In the genomic region with DNA sequence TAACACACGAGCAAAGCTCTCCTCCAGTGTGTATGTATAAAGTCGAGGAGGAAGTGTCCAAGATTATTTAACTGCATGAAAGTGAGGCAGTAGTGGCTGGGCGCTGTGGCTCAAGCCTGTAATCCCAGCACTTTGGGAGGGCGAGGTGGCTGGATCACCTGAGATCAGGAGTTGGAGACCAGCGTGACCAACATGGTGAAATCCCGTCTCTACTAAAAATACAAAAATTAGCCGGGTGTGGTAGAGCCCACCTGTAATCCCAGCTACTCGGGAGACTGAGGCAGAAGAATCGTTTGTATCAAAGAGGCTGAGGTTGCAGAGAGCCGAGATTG, we compare ENCODE assay signal across 13 cellular contexts. TPM values are rescaled to one million over a fixed set of nuclear protein-coding genes. Genes with fewer than 3 reads are reported as not detected.
DNase-seq lines count a peak whose midpoint lies in the region; ATAC-seq and TF ChIP-seq lines count a peak whose summit lies in the region.
"Had no signal": no experiment of that assay in that cellular context is flagged by ENCODE, and none has a peak within 500 bp of the region (broad histone marks: within the 10 kb centered on the region; RNA-seq: fewer than 3 reads in every experiment).

No MANE protein-coding gene starts in this region.

- H3K9ac ChIP-seq in OCI-LY3 (ENCODE audit: low read length): no peak overlapping the region

- no peak for ATAC-seq in activated CD4-positive, alpha-beta T cell treated with anti-CD3 and anti-CD28 coated beads for 36 hours
- ATAC-seq in GM18861 (IDR thresholded peaks at IDR 0.05; ENCODE audit: unreplicated experiment) (no peak), HG03469 (IDR thresholded peaks at IDR 0.05; ENCODE audit: unreplicated experiment) (no peak)

- intact Hi-C loops in activated CD4-positive, alpha-beta T cell treated with anti-CD3 and anti-CD28 coated beads for 36 hours (cut with DNase I, micrococcal nuclease): loop anchor here (1.0 kb wide), 9 partner anchors 51 to 344 kb away; partner anchors contain the start of genes ZNF439 (in 1 of the 2) and ZNF491 (in 1 of the 2)

- H3K4me2 ChIP-seq in OCI-LY3 (ENCODE audit: low read length): peak overlapping the region; percentile 93; the same call in 1 of the 2 replicates

- CTCF ChIA-PET in activated CD4-positive, alpha-beta T cell treated with anti-CD3 and anti-CD28 coated beads for 36 hours (lab: Charles Lee): interaction anchor here (0.6 to 3.1 kb wide), 14 partner anchors 34 to 260 kb away, joined by 3 to 50 read pairs (median 6); partner anchors contain the start of genes ZNF433 and ZNF700

- no peak for DNase-seq in activated CD4-positive, alpha-beta T cell treated with anti-CD3 and anti-CD28 coated beads for 36 hours
- no peak for DNase-seq in activated CD4-positive, alpha-beta T cell treated with anti-CD3 and anti-CD28 coated beads, Interleukin-2, amount 50 U/mL, for 1 hour
- DNase-seq in nephron progenitor cell (no peak), osteocyte (ENCODE audit: extremely low spot score, unreplicated experiment) (no peak)
- DNase-seq: cortex of kidney had no signal

- peaks cover 13% of the 10 kb centered on the region for H3K9me3 Mint-ChIP-seq in activated CD4-positive, alpha-beta T cell treated with anti-CD3 and anti-CD28 coated beads for 36 hours (ENCODE audit: low read depth)
- H3K9me3 Mint-ChIP-seq in brain: peaks cover 24 to 36% (median 25%) of the 10 kb centered on the region in 5 experiments
- H3K9me3 Mint-ChIP-seq in nephron progenitor cell: peaks cover 87% of the 10 kb centered on the region
- peaks cover 21% of the 10 kb centered on the region for H3K9me3 Mint-ChIP-seq in osteocyte (ENCODE audit: unreplicated experiment)

- H3K4me1 Mint-ChIP-seq in activated CD4-positive, alpha-beta T cell treated with anti-CD3 and anti-CD28 coated beads for 36 hours: peaks cover 32% of the 10 kb centered on the region
- H3K4me1 Mint-ChIP-seq in brain (peaks cover 42% of the 10 kb centered on the region), nephron progenitor cell (peaks cover 28% of the 10 kb centered on the region), osteocyte (ENCODE audit: unreplicated experiment) (peaks cover 26% of the 10 kb centered on the region)

- no peak overlapping the region for H3K27ac Mint-ChIP-seq in activated CD4-positive, alpha-beta T cell treated with anti-CD3 and anti-CD28 coated beads for 36 hours
- H3K27ac Mint-ChIP-seq in brain (peak overlapping the region; percentile 88 to 98 (median 96)), nephron progenitor cell (no peak overlapping the region), osteocyte (ENCODE audit: unreplicated experiment) (no peak overlapping the region)
- H3K27ac Mint-ChIP-seq: activated naive CD4-positive, alpha-beta T cell treated with anti-CD3 and anti-CD28 coated beads, Interleukin-2, amount 50 U/mL, for 72 hours had no signal

- H3K27me3 ChIP-seq in OCI-LY3 (ENCODE audit: low read depth, low read length): no peaks in the 10 kb centered on the region
- H3K27me3 ChIP-seq: foreskin keratinocyte, spleen had no signal

- H3K79me2 ChIP-seq in OCI-LY3 (ENCODE audit: low read length): no peaks in the 10 kb centered on the region; the same call in 1 of the 2 replicates

- H3K4me3 ChIP-seq in OCI-LY3 (ENCODE audit: low read length): no peak overlapping the region
- H3K4me3 ChIP-seq: A549 had no signal

- H3K36me3 Mint-ChIP-seq in activated CD4-positive, alpha-beta T cell treated with anti-CD3 and anti-CD28 coated beads for 36 hours (ENCODE audit: low read depth): peaks cover 32% of the 10 kb centered on the region
- peaks cover 77% of the 10 kb centered on the region for H3K36me3 Mint-ChIP-seq in brain
- H3K36me3 Mint-ChIP-seq in nephron progenitor cell (ENCODE audit: low read depth): peaks cover 93% of the 10 kb centered on the region
- H3K36me3 Mint-ChIP-seq in osteocyte (ENCODE audit: unreplicated experiment): peaks cover 42% of the 10 kb centered on the region

- no peak for TF ChIP-seq CTCF in OCI-LY3 (IDR thresholded peaks at IDR 0.05; ENCODE audit: low read depth, low read length)
- TF ChIP-seq CTCF in brain (conservative IDR thresholded peaks at IDR 0.05): peak; percentile 24 to 61
- no peak for TF ChIP-seq CTCF in nephron progenitor cell (IDR thresholded peaks at IDR 0.05)
- no peak for TF ChIP-seq CTCF in osteocyte (IDR thresholded peaks at IDR 0.05)

- H3K4me3 Mint-ChIP-seq in activated CD4-positive, alpha-beta T cell treated with anti-CD3 and anti-CD28 coated beads for 36 hours: peak overlapping the region; percentile 91
- H3K4me3 Mint-ChIP-seq in brain: peak overlapping the region; percentile 96 to 99 (median 97)
- H3K4me3 Mint-ChIP-seq in nephron progenitor cell: peak overlapping the region; percentile 95
- no peak overlapping the region for H3K4me3 Mint-ChIP-seq in osteocyte (ENCODE audit: unreplicated experiment)

- H3K27me3 Mint-ChIP-seq in activated CD4-positive, alpha-beta T cell treated with anti-CD3 and anti-CD28 coated beads for 36 hours: no peaks in the 10 kb centered on the region
- H3K27me3 Mint-ChIP-seq in brain (peaks cover 6% of the 10 kb centered on the region), nephron progenitor cell (ENCODE audit: low read depth, poor library complexity) (peaks cover 15% of the 10 kb centered on the region), osteocyte (ENCODE audit: unreplicated experiment) (no peaks in the 10 kb centered on the region)

- POLR2A ChIA-PET in activated CD4-positive, alpha-beta T cell treated with anti-CD3 and anti-CD28 coated beads for 36 hours (lab: Charles Lee): interaction anchor here (1.4 kb wide), 1 partner anchor 51 kb away, joined by 7 read pairs; no protein-coding TSS in a partner anchor

- H3K9me3 ChIP-seq in OCI-LY3 (ENCODE audit: insufficient read depth, low read length): no peaks in the 10 kb centered on the region

- peaks cover 8% of the 10 kb centered on the region for H3K4me1 ChIP-seq in OCI-LY3 (ENCODE audit: low read length)
- H3K4me1 ChIP-seq: A549 had no signal

- H2AFZ ChIP-seq in OCI-LY3 (ENCODE audit: low read depth, low read length): no peak overlapping the region

- H4K20me1 ChIP-seq in OCI-LY3 (ENCODE audit: insufficient read depth, low read length): peaks cover 6% of the 10 kb centered on the region; the same call in 1 of the 2 replicates

- peaks cover 23% of the 10 kb centered on the region for H3K36me3 ChIP-seq in OCI-LY3 (replicated peaks; ENCODE audit: low read depth, low read length)

- H3K27ac ChIP-seq in OCI-LY3 (ENCODE audit: low read length): no peak overlapping the region
- H3K27ac ChIP-seq: A549, foreskin keratinocyte had no signal

RNA-seq across cellular contexts. Expression of gene ZNF20, which starts 1.2 kb away (rescaled TPM):
- 1 to 10 TPM; 3.2 to 3.3 TPM for total RNA-seq in activated CD4-positive, alpha-beta T cell treated with anti-CD3 and anti-CD28 coated beads for 36 hours
- polyA plus RNA-seq in brain (ENCODE audit: insufficient read depth, low read depth, low replicate concordance): 0.68 TPM
- total RNA-seq in osteocyte: 3.9 and 8.5 TPM in 2 replicates

RNA-seq across cellular contexts. Expression of gene ZNF625, which starts 15.2 kb away (rescaled TPM):
- total RNA-seq in activated CD4-positive, alpha-beta T cell treated with anti-CD3 and anti-CD28 coated beads for 36 hours: 1 to 10 TPM; 3.8 to 5.5 TPM
- polyA plus RNA-seq in brain (ENCODE audit: insufficient read depth, low read depth, low replicate concordance): 1.4 TPM
- total RNA-seq in osteocyte: 9.1 and 11.6 TPM in 2 replicates
- polyA plus RNA-seq: A549 had no signal

RNA-seq across cellular contexts. Expression of gene ZNF136, which starts 21.5 kb away (rescaled TPM):
- total RNA-seq in activated CD4-positive, alpha-beta T cell treated with anti-CD3 and anti-CD28 coated beads for 36 hours: 10 to 100 TPM; 11.7 to 12.9 TPM
- 2.9 TPM for polyA plus RNA-seq in brain (ENCODE audit: insufficient read depth, low read depth, low replicate concordance)
- total RNA-seq in osteocyte: 10.4 and 12.9 TPM in 2 replicates

Comparison
In these comparisons a context has a peak if more than half of its experiments do, and no peak if none do; other contexts are left out.
1. H3K27ac Mint-ChIP-seq: peak in brain (5 of 5); none in activated CD4-positive, alpha-beta T cell treated with anti-CD3 and anti-CD28 coated beads for 36 hours (single experiment), nephron progenitor cell (single experiment) and osteocyte (single experiment).
2. CTCF ChIP-seq: peak in brain (2 of 2); none in OCI-LY3 (single experiment), nephron progenitor cell (single experiment) and osteocyte (single experiment).